ENCODE assay signal across 8 cellular contexts in the genomic region with DNA sequence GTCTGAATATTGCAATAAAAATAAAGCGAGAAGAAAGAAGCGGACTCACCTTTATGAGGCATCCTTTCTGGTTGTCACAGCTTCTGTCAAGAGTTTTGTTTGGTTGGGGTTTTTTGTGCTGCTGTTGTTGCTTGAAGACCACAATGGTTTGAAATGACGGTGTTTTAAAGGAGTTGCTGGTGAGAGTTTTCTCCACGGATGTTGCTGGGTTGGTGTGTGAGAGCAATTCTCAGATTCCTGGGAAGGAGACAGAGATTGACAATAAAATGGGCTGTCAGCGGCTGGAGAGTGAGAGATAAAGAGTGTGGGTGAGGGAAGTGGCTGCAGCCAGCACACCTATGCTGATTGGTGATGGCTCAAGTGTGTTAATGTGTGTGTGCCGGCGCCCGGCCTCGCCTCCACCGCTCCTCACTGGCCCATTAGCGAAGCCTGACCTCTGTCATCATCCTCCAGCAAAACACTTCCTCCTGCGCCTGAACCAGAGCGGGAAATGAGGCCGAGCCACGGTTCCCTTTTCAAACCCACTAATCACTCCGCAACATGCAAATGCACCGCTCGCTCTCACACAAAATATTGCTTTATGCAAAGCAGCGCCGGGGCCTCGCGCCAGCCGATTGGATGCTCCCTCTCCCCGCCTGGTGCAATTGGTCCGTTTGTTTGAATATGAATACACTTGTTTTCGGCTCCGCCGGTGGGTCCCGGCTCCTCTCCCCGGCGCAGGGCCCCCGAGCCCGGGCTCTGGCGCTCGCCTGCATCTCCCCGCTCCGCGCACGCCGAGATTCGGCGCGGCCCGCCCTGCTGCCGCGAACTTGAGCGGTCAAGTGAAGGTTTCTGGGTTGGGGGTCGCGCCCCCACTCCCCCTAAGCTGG. TPM values are rescaled to one million over a fixed set of nuclear protein-coding genes. Genes with fewer than 3 reads are reported as not detected.
DNase-seq lines count a peak whose midpoint lies in the region; ATAC-seq, FAIRE-seq and TF ChIP-seq lines count a peak whose summit lies in the region.

TSS of gene PAX6 (minus strand) at position 544 of the 869 bp plus-strand sequence. CDS start 4,911 bp downstream, outside the sequence.

- intact Hi-C loops in prostate gland (cut with DNase I), result no loop called here

- peak; percentile 16 for DNase-seq in D721Med (ENCODE audit: insufficient read length, low spot score)
- DNase-seq in NCI-H82 treated with DMSO at 0.1 percent for 48 hours (lab: John Stamatoyannopoulos, UW; ENCODE audit: unreplicated experiment), result peak; percentile 70
- DNase-seq in amygdala (lab: John Stamatoyannopoulos, UW), result peak in 48 of 56 donors; percentile 33 to 89 (median 69)
- DNase-seq in hepatocyte (ENCODE audit: low spot score), result no peak
- no peak for DNase-seq in prostate gland (ENCODE audit: low spot score)
- DNase-seq in stimulated activated CD8-positive, alpha-beta memory T cell treated with anti-CD3 and anti-CD28 coated beads, Interleukin-4, amount 100 ng/mL, for 48 hours, result no peak

- no peak for FAIRE-seq in D721Med (lab: Jason Lieb, UNC)

- peak within 1 kb of the TSS; percentile 83 for H3K4me2 ChIP-seq in hepatocyte

- H3K4me1 ChIP-seq in hepatocyte (ENCODE audit: insufficient read depth), result peaks cover 42% of the 10 kb centered on the region
- H3K4me1 ChIP-seq in prostate gland (replicated peaks), result peaks cover 14% of the 10 kb centered on the region

- no peaks in the 10 kb centered on the region for H3K79me2 ChIP-seq in hepatocyte

- peak within 1 kb of the TSS; percentile 71 for H2AFZ ChIP-seq in hepatocyte

- peaks cover 100% of the 10 kb centered on the region for H3K27me3 ChIP-seq in hepatocyte
- H3K27me3 ChIP-seq in prostate gland (replicated peaks; ENCODE audit: insufficient read depth), result peaks cover 59% of the 10 kb centered on the region

- H4K20me1 ChIP-seq in hepatocyte (ENCODE audit: insufficient read depth, poor library complexity, severe bottlenecking), result no peaks in the 10 kb centered on the region

- H3K36me3 ChIP-seq in hepatocyte (replicated peaks; ENCODE audit: insufficient read depth, low read depth), result no peaks in the 10 kb centered on the region
- H3K36me3 ChIP-seq in prostate gland, result no peaks in the 10 kb centered on the region

- TF ChIP-seq CTCF in D721Med (IDR thresholded peaks at IDR 0.05; ENCODE audit: insufficient read depth, missing control alignments), result no peak
- TF ChIP-seq CTCF in hepatocyte (IDR thresholded peaks at IDR 0.05; ENCODE audit: poor library complexity), result no peak
- no peak for TF ChIP-seq CTCF in prostate gland (IDR thresholded peaks at IDR 0.05)

- no peak for TF ChIP-seq POLR2A in prostate gland (IDR thresholded peaks at IDR 0.05)

- peak within 1 kb of the TSS; percentile 12 for H3K4me3 ChIP-seq in hepatocyte
- H3K4me3 ChIP-seq in prostate gland, result peak within 1 kb of the TSS; percentile 1 to 29

- H3K27ac ChIP-seq in hepatocyte (no peak within 1 kb of the TSS), prostate gland (no peak within 1 kb of the TSS)

- WGBS in hepatocyte (ENCODE audit: low lambda C conversion rate, missing lambda C conversion rate), result 3% methylated on average over 37 of the region's 49 CpGs
- WGBS in prostate gland, result 5% methylated on average over 32 of the region's 49 CpGs

- H3K9me2 ChIP-seq in hepatocyte (replicated peaks; ENCODE audit: insufficient read depth), result no peaks in the 10 kb centered on the region

- H3K9me3 ChIP-seq in hepatocyte (ENCODE audit: low read depth) (no peaks in the 10 kb centered on the region), prostate gland (no peaks in the 10 kb centered on the region)

- ATAC-seq in GM19467 (IDR thresholded peaks at IDR 0.05; ENCODE audit: unreplicated experiment) (peak; percentile 67), HG03521 (IDR thresholded peaks at IDR 0.05; ENCODE audit: unreplicated experiment) (peak; percentile 53)

RNA-seq across cellular contexts. Expression of gene PAX6, which starts in this region (rescaled TPM):
- total RNA-seq in hepatocyte, result 0.12 and 0.70 TPM in 2 replicates
- polyA plus RNA-seq in hepatocyte, result 0.21 TPM in 1 of 2 replicates, not detected in the other
- total RNA-seq in prostate gland, result under 1 TPM in 1 of 2 donors, not detected in 1; 0.80 TPM

Comparison
In these comparisons a context has a peak if more than half of its experiments do, and no peak if none do; other contexts are left out.
1. DNase-seq: peak in D721Med (single experiment), NCI-H82 treated with DMSO at 0.1 percent for 48 hours (single experiment) and amygdala (48 of 56); none in hepatocyte (single experiment), prostate gland (single experiment) and stimulated activated CD8-positive, alpha-beta memory T cell treated with anti-CD3 and anti-CD28 coated beads, Interleukin-4, amount 100 ng/mL, for 48 hours (single experiment).